In the genomic region with DNA sequence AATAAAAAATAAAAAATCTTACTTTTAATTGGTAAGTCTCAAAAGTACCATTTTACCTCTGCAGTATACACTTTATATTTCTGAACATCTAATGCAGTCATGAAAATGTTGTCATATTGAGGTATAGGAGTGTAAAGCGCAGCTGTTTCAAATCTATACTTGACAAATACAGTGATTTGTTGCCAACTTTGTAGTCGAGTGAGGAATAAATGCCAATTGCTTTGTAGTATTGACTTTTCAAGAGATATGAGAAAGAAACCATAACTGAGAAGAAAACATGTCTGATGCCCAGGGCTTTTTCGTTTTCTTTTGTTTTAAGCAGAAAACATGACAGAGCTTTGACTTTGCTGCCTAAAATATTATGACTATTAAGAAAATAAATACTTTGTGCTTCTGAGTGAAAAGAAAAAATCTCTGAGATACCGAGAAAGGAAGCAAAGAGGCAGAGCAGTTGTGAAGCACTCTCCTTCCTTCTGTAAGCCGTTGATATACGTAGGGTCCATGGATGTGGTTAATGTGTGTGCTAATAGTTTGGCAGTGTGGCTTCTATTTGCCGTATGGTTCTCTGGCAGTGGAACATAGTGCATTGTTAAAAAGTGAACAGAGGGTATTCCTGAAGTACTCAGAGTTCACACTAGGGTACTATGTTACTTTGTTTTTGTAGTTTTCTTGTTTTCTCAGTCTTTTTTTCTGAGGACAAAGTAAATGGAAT, we compare ENCODE assay signal across 21 cellular contexts. TPM values are rescaled to one million over a fixed set of nuclear protein-coding genes. Genes with fewer than 3 reads are reported as not detected.
DNase-seq lines count a peak whose midpoint lies in the region; ATAC-seq and TF ChIP-seq lines count a peak whose summit lies in the region.
"Had no signal": no experiment of that assay in that cellular context is flagged by ENCODE, and none has a peak within 500 bp of the region (broad histone marks: within the 10 kb centered on the region; RNA-seq: fewer than 3 reads in every experiment).

No MANE protein-coding gene starts in this region.

- no peak for TF ChIP-seq RAD21 in IMR-90 (IDR thresholded peaks at IDR 0.05; ENCODE audit: low read length)

- H4K5ac ChIP-seq in IMR-90 (ENCODE audit: low read depth, low read length): peak overlapping the region; percentile 66; the same call in 1 of the 2 replicates

- peaks cover 3% of the 10 kb centered on the region for H3K36me3 Mint-ChIP-seq in CD4-positive, CD25-positive, alpha-beta regulatory T cell
- H3K36me3 Mint-ChIP-seq in mesothelial cell of epicardium: no peaks in the 10 kb centered on the region

- peak overlapping the region; percentile 43; the same call in 1 of the 2 replicates for H3K18ac ChIP-seq in IMR-90 (ENCODE audit: low read depth, low read length)

- no peak overlapping the region for H3K9ac ChIP-seq in IMR-90 (ENCODE audit: low read depth, low read length)
- H3K9ac ChIP-seq: SK-N-SH had no signal

- no peak overlapping the region for H2AK5ac ChIP-seq in IMR-90 (ENCODE audit: low read depth, low read length)

- DNase-seq in CD4-positive, CD25-positive, alpha-beta regulatory T cell: no peak
- peak; percentile 44 for DNase-seq in IMR-90
- DNase-seq in cardiac fibroblast (ENCODE audit: low read depth in 2 of 2): peak; percentile 45 to 65
- no peak for DNase-seq in mesothelial cell of epicardium (ENCODE audit: low spot score in 2 of 2, unreplicated experiment in 2 of 2)
- no peak for DNase-seq in NCI-H510A treated with DMSO at 0.1 percent for 48 hours (lab: John Stamatoyannopoulos, UW)
- no peak for DNase-seq in NCI-H524 treated with DMSO at 0.1 percent for 48 hours (lab: John Stamatoyannopoulos, UW)
- no peak for DNase-seq in NCI-H1694 treated with DMSO at 0.1 percent for 48 hours (lab: John Stamatoyannopoulos, UW)
- DNase-seq: activated CD4-positive, alpha-beta T cell treated with anti-CD3 and anti-CD28 coated beads, Interleukin-2, amount 50 U/mL, for 4 hours; activated T-cell treated with anti-CD3 and anti-CD28 coated beads, Interleukin-2, amount 50 U/mL, for 48 hours; effector CD8-positive, alpha-beta T cell; left cardiac atrium; NCI-H1048; NCI-H774; Peyer's patch; SK-N-SH; stimulated activated CD4-positive, alpha-beta T cell treated with anti-CD3 and anti-CD28 coated beads, Interleukin-4, amount 100 ng/mL, for 4 hours; stimulated activated CD8-positive, alpha-beta memory T cell treated with anti-CD3 and anti-CD28 coated beads, Interleukin-4, amount 100 ng/mL, for 48 hours had no signal

- H2BK15ac ChIP-seq in IMR-90 (ENCODE audit: low read depth, low read length): no peak overlapping the region

- H3K4me1 ChIP-seq in CD4-positive, CD25-positive, alpha-beta regulatory T cell (ENCODE audit: control insufficient read depth, insufficient read depth, low read length, poor library complexity, severe bottlenecking): peaks cover 2% of the 10 kb centered on the region
- peaks cover 5% of the 10 kb centered on the region for H3K4me1 ChIP-seq in IMR-90 (ENCODE audit: control insufficient read depth, insufficient read depth, low read length)
- H3K4me1 ChIP-seq: Peyer's patch had no signal

- peaks cover 30 to 43% (median 36%) of the 10 kb centered on the region in 4 donors for H3K4me1 Mint-ChIP-seq in CD4-positive, CD25-positive, alpha-beta regulatory T cell
- H3K4me1 Mint-ChIP-seq in mesothelial cell of epicardium: peaks cover 3% of the 10 kb centered on the region

- TF ChIP-seq POLR2A in IMR-90 (IDR thresholded peaks at IDR 0.05; ENCODE audit: low read depth, low read length): no peak

- H3K4me3 ChIP-seq in CD4-positive, CD25-positive, alpha-beta regulatory T cell (ENCODE audit: low read depth, low read length): no peak overlapping the region
- H3K4me3 ChIP-seq in IMR-90 (ENCODE audit: insufficient read depth, low read depth, low read length) (no peak overlapping the region), cardiac fibroblast (replicated peaks in 1 of 2; ENCODE audit: low read depth in 2 of 2, low read length in 2 of 2) (no peak overlapping the region)
- H3K4me3 ChIP-seq: GM12878, Peyer's patch, smooth muscle cell had no signal

- dilution Hi-C loops in IMR-90 (cut with HindIII; ENCODE audit: low sequenced_read_pairs, unreplicated experiment): no loop called here

- CTCF ChIA-PET in IMR-90 (lab: Yijun Ruan, JAX): no interaction called here

- H3K79me1 ChIP-seq in IMR-90 (ENCODE audit: low read depth in 1 of 2, low read length in 2 of 2): peaks cover 34 to 69% of the 10 kb centered on the region in 2 experiments

- no peak for ATAC-seq in CD4-positive, CD25-positive, alpha-beta regulatory T cell (ENCODE audit: low read depth in 2 of 2)
- peak; percentile 59 for ATAC-seq in IMR-90 (ENCODE audit: low read depth)
- no peak for ATAC-seq in esophagus mucosa
- ATAC-seq: GM12878, left cardiac atrium had no signal

- H3K14ac ChIP-seq in IMR-90 (replicated peaks; ENCODE audit: low read depth, low read length): peak overlapping the region; percentile 64

- POLR2A ChIA-PET in IMR-90 (lab: Charles Lee; ENCODE audit: unreplicated experiment): no interaction called here

- peak overlapping the region in 1 of 2 experiments; percentile 63; a peak in 1 of 4 replicates for H4K8ac ChIP-seq in IMR-90 (ENCODE audit: low read depth in 2 of 2, low read length in 2 of 2)

- H3K27ac ChIP-seq in CD4-positive, CD25-positive, alpha-beta regulatory T cell (ENCODE audit: insufficient read depth, low read length, poor library complexity, severe bottlenecking): no peak overlapping the region
- no peak overlapping the region for H3K27ac ChIP-seq in IMR-90 (ENCODE audit: insufficient read depth, low read length)
- H3K27ac ChIP-seq: Peyer's patch had no signal

- in situ Hi-C loops in IMR-90 (cut with MboI; ENCODE audit: low sequenced_read_pairs): no loop called here

- intact Hi-C loops in IMR-90 (cut with micrococcal nuclease): no loop called here

- BruUV-seq in IMR-90 (replicated peaks; lab: Mats Ljungman, UMichigan): no TSS peak

- no peak overlapping the region for H2AFZ ChIP-seq in IMR-90 (replicated peaks; ENCODE audit: low read length, poor library complexity)

- peaks cover 9% of the 10 kb centered on the region for H3K36me3 ChIP-seq in CD4-positive, CD25-positive, alpha-beta regulatory T cell (ENCODE audit: control insufficient read depth, insufficient read depth, low read length)
- H3K36me3 ChIP-seq in IMR-90 (ENCODE audit: control insufficient read depth, insufficient read depth, low read length): peaks cover 2% of the 10 kb centered on the region; the same call in 1 of the 2 replicates

- H3K4me2 ChIP-seq in IMR-90 (ENCODE audit: low read depth, low read length): peak overlapping the region; percentile 39
- H3K4me2 ChIP-seq: SK-N-SH, smooth muscle cell had no signal

- H3K9me3 Mint-ChIP-seq in CD4-positive, CD25-positive, alpha-beta regulatory T cell: peaks cover 0 to 4% (median 0%) of the 10 kb centered on the region in 7 donors
- H3K9me3 Mint-ChIP-seq in mesothelial cell of epicardium: no peaks in the 10 kb centered on the region
- H3K9me3 Mint-ChIP-seq: central memory CD8-positive, alpha-beta T cell had no signal

- no peaks in the 10 kb centered on the region for H3K27me3 Mint-ChIP-seq in CD4-positive, CD25-positive, alpha-beta regulatory T cell
- no peaks in the 10 kb centered on the region for H3K27me3 Mint-ChIP-seq in mesothelial cell of epicardium (ENCODE audit: low read depth)
- H3K27me3 Mint-ChIP-seq: central memory CD8-positive, alpha-beta T cell had no signal

- H4K20me1 ChIP-seq in IMR-90 (ENCODE audit: insufficient read depth, low read length): peaks cover 37% of the 10 kb centered on the region; the same call in 1 of the 2 replicates

- no peak overlapping the region for H2AK9ac ChIP-seq in IMR-90 (replicated peaks; ENCODE audit: low read depth, low read length, poor library complexity)

- H4K91ac ChIP-seq in IMR-90 (ENCODE audit: insufficient read depth, low read depth, low read length): no peak overlapping the region

- no peak overlapping the region for H2BK5ac ChIP-seq in IMR-90 (ENCODE audit: low read depth, low read length, poor library complexity, severe bottlenecking)

- peak overlapping the region in 2 of 3 donors; percentile 6 to 58 for H3K27ac Mint-ChIP-seq in CD4-positive, CD25-positive, alpha-beta regulatory T cell
- peak overlapping the region; percentile 21 for H3K27ac Mint-ChIP-seq in mesothelial cell of epicardium

- no peak overlapping the region for H3K56ac ChIP-seq in IMR-90 (ENCODE audit: extremely low read depth, insufficient read depth, low read length)

- no peak overlapping the region for H2BK120ac ChIP-seq in IMR-90 (ENCODE audit: low read depth, low read length)

- peak overlapping the region; percentile 46; the same call in 1 of the 2 replicates for H3K23ac ChIP-seq in IMR-90 (ENCODE audit: low read depth, low read length)

- H3K27me3 ChIP-seq in CD4-positive, CD25-positive, alpha-beta regulatory T cell (ENCODE audit: control insufficient read depth, insufficient read depth, low read length): no peaks in the 10 kb centered on the region
- H3K27me3 ChIP-seq in IMR-90 (ENCODE audit: control insufficient read depth, insufficient read depth, low read length): no peaks in the 10 kb centered on the region
- H3K27me3 ChIP-seq: Peyer's patch had no signal

- peaks cover 15% of the 10 kb centered on the region for H3K9me1 ChIP-seq in IMR-90 (ENCODE audit: insufficient read depth, low read length)

- H2BK20ac ChIP-seq in IMR-90 (ENCODE audit: low read depth, low read length): no peak overlapping the region

- H3K4ac ChIP-seq in IMR-90 (ENCODE audit: low read depth, low read length): no peak overlapping the region

- H3K4me3 Mint-ChIP-seq in CD4-positive, CD25-positive, alpha-beta regulatory T cell: no peak overlapping the region
- no peak overlapping the region for H3K4me3 Mint-ChIP-seq in mesothelial cell of epicardium
- H3K4me3 Mint-ChIP-seq: central memory CD8-positive, alpha-beta T cell had no signal

- no peaks in the 10 kb centered on the region for H3K9me3 ChIP-seq in CD4-positive, CD25-positive, alpha-beta regulatory T cell (ENCODE audit: control insufficient read depth in 2 of 2, low read length in 2 of 2)
- no peaks in the 10 kb centered on the region for H3K9me3 ChIP-seq in IMR-90 (ENCODE audit: control insufficient read depth, insufficient read depth, low read length)
- H3K9me3 ChIP-seq: Peyer's patch, SK-N-SH had no signal

- TF ChIP-seq CTCF in IMR-90 (conservative IDR thresholded peaks at IDR 0.05; ENCODE audit: low read depth, low read length) (no peak), cardiac fibroblast (IDR thresholded peaks at IDR 0.05; ENCODE audit: low read depth, low read length) (no peak), mesothelial cell of epicardium (IDR thresholded peaks at IDR 0.05; ENCODE audit: unreplicated experiment) (no peak)

- no CpG with 5 or more reads among the region's 7 CpGs for WGBS in IMR-90 (ENCODE audit: extremely low coverage in 2 of 2, insufficient read length in 1 of 2), 2 experiments

RNA-seq across cellular contexts. Expression of gene AVL9, which starts 38.2 kb away (rescaled TPM):
- total RNA-seq in CD4-positive, CD25-positive, alpha-beta regulatory T cell: 31.8 TPM
- 10 to 100 TPM in 2 of 4 donors, 1 to 10 TPM in 2; 8.9 to 14.3 (median 10.7) TPM for polyA plus RNA-seq in CD4-positive, CD25-positive, alpha-beta regulatory T cell
- total RNA-seq in IMR-90 (2012; rRNA removed) (21.7 and 23.6 TPM in 2 replicates), mesothelial cell of epicardium (36.8 to 39.6 TPM (median 38.5 TPM) in 3 replicates), esophagus mucosa (24.9 TPM)
- 8.8 and 13.1 TPM in 2 replicates for polyA plus RNA-seq in IMR-90 (2012; rRNA removed)
- 3.3 and 6.3 TPM in 2 replicates for polyA plus RNA-seq in IMR-90 (2012; cell fraction: cytosol; rRNA removed)
- 4.2 and 18.6 TPM in 2 replicates for polyA plus RNA-seq in IMR-90 (2012; cell fraction: nucleus; rRNA removed; ENCODE audit: low replicate concordance)

RNA-seq across cellular contexts. Expression of gene LSM5, which starts 43.3 kb away (rescaled TPM):
- 17.3 TPM for total RNA-seq in CD4-positive, CD25-positive, alpha-beta regulatory T cell
- polyA plus RNA-seq in CD4-positive, CD25-positive, alpha-beta regulatory T cell: 100 to 1,000 TPM in 3 of 4 donors, 10 to 100 TPM in 1; 98.0 to 136 (median 103) TPM
- 5.0 and 36.4 TPM in 2 replicates for total RNA-seq in IMR-90 (2012; rRNA removed)
- polyA plus RNA-seq in IMR-90 (2012; rRNA removed): 18.9 and 26.5 TPM in 2 replicates
- 1.0 and 1.3 TPM in 2 replicates for polyA plus RNA-seq in IMR-90 (2012; cell fraction: cytosol; rRNA removed)
- 3.8 and 7.8 TPM in 2 replicates for polyA plus RNA-seq in IMR-90 (2012; cell fraction: nucleus; rRNA removed; ENCODE audit: low replicate concordance)
- total RNA-seq in mesothelial cell of epicardium: 48.0 to 52.0 TPM (median 51.3 TPM) in 3 replicates
- 41.3 TPM for total RNA-seq in esophagus mucosa

Comparison
In these comparisons a context has a peak if more than half of its experiments do, and no peak if none do; other contexts are left out.
1. DNase-seq: peak in IMR-90 (single experiment) and cardiac fibroblast (2 of 2); none in CD4-positive, CD25-positive, alpha-beta regulatory T cell (0 of 3), mesothelial cell of epicardium (0 of 2), NCI-H510A treated with DMSO at 0.1 percent for 48 hours (single experiment), NCI-H524 treated with DMSO at 0.1 percent for 48 hours (single experiment) and NCI-H1694 treated with DMSO at 0.1 percent for 48 hours (single experiment).